ENCODE assay signal across 19 cellular contexts in genomic region chr15:27249046-27249722, GRCh38.
"Had no signal": no experiment of that assay in that cellular context is flagged by ENCODE, and none has a peak within 500 bp of the region (broad histone marks: within the 10 kb centered on the region; RNA-seq: fewer than 3 reads in every experiment).

No MANE protein-coding gene starts in this region.

- H3K36me3 ChIP-seq: heart right ventricle, pancreas, spleen, stomach, thoracic aorta, transverse colon had no signal

- DNase-seq: cortex of kidney; dorsolateral prefrontal cortex; effector CD8-positive, alpha-beta T cell; heart right ventricle; hypothalamus; kidney glomerular epithelial cell; mammary epithelial cell; naive thymus-derived CD4-positive, alpha-beta T cell; occipital lobe; pancreas; spleen; stimulated activated CD4-positive, alpha-beta T cell treated with anti-CD3 and anti-CD28 coated beads, Interleukin-15, amount 100 ng/mL, for 24 hours; stimulated activated CD4-positive, alpha-beta T cell treated with anti-CD3 and anti-CD28 coated beads, Interleukin-1b, Interleukin-23, amount 100 ng/mL, for 48 hours; stimulated activated CD4-positive, alpha-beta T cell treated with anti-CD3 and anti-CD28 coated beads, Interleukin-4, amount 100 ng/mL, for 24 hours; stimulated activated naive CD4-positive, alpha-beta T cell; stomach; substantia nigra; transverse colon had no signal

- H3K4me1 Mint-ChIP-seq: naive thymus-derived CD4-positive, alpha-beta T cell had no signal

- H3K27ac ChIP-seq: dorsolateral prefrontal cortex, heart right ventricle, pancreas, spleen, stomach, thoracic aorta, transverse colon had no signal

- H3K36me3 Mint-ChIP-seq: naive thymus-derived CD4-positive, alpha-beta T cell had no signal

- H3K27ac Mint-ChIP-seq: naive thymus-derived CD4-positive, alpha-beta T cell had no signal

- H3K4me1 ChIP-seq: heart right ventricle, pancreas, spleen, stomach, transverse colon had no signal

- H3K9me3 ChIP-seq: heart right ventricle, pancreas, thoracic aorta, transverse colon had no signal

- H3K27me3 ChIP-seq: dorsolateral prefrontal cortex, pancreas, spleen, stomach, transverse colon had no signal

- H3K4me3 ChIP-seq: dorsolateral prefrontal cortex, heart right ventricle, pancreas, spleen, stomach, thoracic aorta, transverse colon had no signal
